ENCODE assay signal across 8 cellular contexts in the genomic region with DNA sequence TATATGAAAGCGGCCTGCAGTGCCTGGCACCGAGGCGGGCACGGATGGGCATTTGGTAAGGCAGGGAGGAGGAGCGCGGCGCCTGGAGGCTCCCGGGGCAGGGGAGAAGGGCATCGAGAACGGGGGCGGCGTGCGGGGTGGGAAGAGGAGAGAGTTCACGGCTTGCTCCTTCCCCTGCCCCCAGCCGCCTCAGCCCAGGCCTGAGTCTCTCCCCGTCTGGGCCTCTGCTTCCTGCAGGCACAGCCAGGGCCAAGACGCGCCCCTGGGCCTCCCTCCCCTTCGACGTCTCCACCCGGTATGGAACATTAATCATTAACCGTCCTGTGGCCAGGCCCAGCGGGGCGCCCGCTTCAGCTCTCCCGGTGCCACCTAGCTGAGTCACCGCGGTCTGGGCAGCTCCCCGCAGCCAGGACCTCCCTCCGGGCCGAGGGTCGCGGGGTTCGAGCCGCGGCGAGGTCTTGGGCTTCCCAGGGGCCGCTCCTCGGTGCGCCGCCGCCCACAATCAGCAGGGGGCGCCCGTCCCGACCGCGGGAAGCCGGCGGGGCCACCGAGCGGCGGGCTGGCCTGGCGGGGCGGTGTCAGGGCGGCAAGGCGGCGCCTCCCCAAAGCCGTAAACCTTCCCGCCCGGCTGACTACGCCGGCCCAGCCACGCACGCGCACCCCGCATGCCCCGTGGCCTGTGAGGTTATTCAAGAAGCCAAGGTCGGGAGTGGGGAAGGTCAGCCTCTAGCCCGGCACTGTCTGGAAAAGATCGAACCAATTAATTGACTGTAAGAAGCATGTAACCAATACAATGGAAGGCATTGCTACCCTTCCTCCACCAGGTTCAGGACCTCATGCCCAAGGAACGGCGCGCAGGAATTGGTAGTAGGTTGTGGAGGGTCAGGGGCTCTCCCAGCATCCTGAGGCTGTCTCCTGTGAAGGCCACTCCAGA. TPM values are rescaled to one million over a fixed set of nuclear protein-coding genes. Genes with fewer than 3 reads are reported as not detected.
DNase-seq lines count a peak whose midpoint lies in the region; ATAC-seq, FAIRE-seq and TF ChIP-seq lines count a peak whose summit lies in the region.

No MANE protein-coding gene starts in this region.

- TF ChIP-seq CTCF in ascending aorta (IDR thresholded peaks at IDR 0.05) (peak; percentile 59 to 91 (median 76)), gastrocnemius medialis (IDR thresholded peaks at IDR 0.05 in 4 of 5, conservative IDR thresholded peaks at IDR 0.05 in 1 of 5) (peak; percentile 67 to 83 (median 79))

- H3K9me3 ChIP-seq in ascending aorta, result no peaks in the 10 kb centered on the region
- H3K9me3 ChIP-seq in gastrocnemius medialis, result no peaks in the 10 kb centered on the region

- H3K4me3 ChIP-seq in ascending aorta, result peak overlapping the region; percentile 42 to 52
- H3K4me3 ChIP-seq in gastrocnemius medialis, result peak overlapping the region; percentile 32 to 42 (median 35)

- ATAC-seq in HG02642 (IDR thresholded peaks at IDR 0.05; ENCODE audit: poor library complexity, unreplicated experiment), result peak; percentile 71
- peak; percentile 47 to 74 for ATAC-seq in gastrocnemius medialis

- no peaks in the 10 kb centered on the region for H3K36me3 ChIP-seq in ascending aorta
- no peaks in the 10 kb centered on the region for H3K36me3 ChIP-seq in gastrocnemius medialis

- peak; percentile 77 for DNase-seq in GM12892 (ENCODE audit: insufficient read length)
- peak; percentile 53 for DNase-seq in NCI-H1092 (lab: John Stamatoyannopoulos, UW)
- DNase-seq in T-helper 2 cell, result peak; percentile 63 to 88 (median 66)
- DNase-seq in ascending aorta (ENCODE audit: low spot score in 2 of 2), result peak; percentile 16 to 89
- peak in 42 of 51 donors; percentile 4 to 76 (median 26) for DNase-seq in hypothalamus (lab: John Stamatoyannopoulos, UW)
- DNase-seq in gastrocnemius medialis, result peak; percentile 11 to 35
- no peak for DNase-seq in NCI-H187 (lab: John Stamatoyannopoulos, UW)

- FAIRE-seq in GM12892 (lab: Jason Lieb, UNC), result peak; percentile 88

- TF ChIP-seq POLR2A in GM12892 (IDR thresholded peaks at IDR 0.05; ENCODE audit: low read depth, low read length), result no peak
- TF ChIP-seq POLR2A in gastrocnemius medialis (IDR thresholded peaks at IDR 0.05), result no peak

- H3K27me3 ChIP-seq in ascending aorta (no peaks in the 10 kb centered on the region), gastrocnemius medialis (peaks cover 0 to 3% (median 0%) of the 10 kb centered on the region in 3 donors)

- in situ Hi-C loops in gastrocnemius medialis (cut with MboI; ENCODE audit: low sequenced_read_pairs in 4 of 4), result loop anchor here in 2 of 4 donors (5.0 to 10.0 kb wide), 2 partner anchors 137 to 139 kb away; no protein-coding TSS in a partner anchor

- H3K4me1 ChIP-seq in ascending aorta (peaks cover 3 to 15% of the 10 kb centered on the region in 2 donors), gastrocnemius medialis (no peaks in the 10 kb centered on the region)

- intact Hi-C loops in ascending aorta (cut with DNase I), result loop anchor here (1.0 to 10.0 kb wide), 6 partner anchors 34 to 769 kb away; a partner anchor contains a TSS
- intact Hi-C loops in gastrocnemius medialis (cut with DNase I; ENCODE audit: low total_unique reads), result loop anchor here (1.0 to 2.0 kb wide), 2 partner anchors 63 to 140 kb away; a partner anchor contains a TSS

- H3K27ac ChIP-seq in ascending aorta (peak overlapping the region; percentile 35 to 66), gastrocnemius medialis (no peak overlapping the region)

RNA-seq across cellular contexts. Expression of a gene that starts 23.4 kb away (rescaled TPM):
- polyA plus RNA-seq in GM12892 (2012; ENCODE audit: missing spikeins), result not detected
- not detected for total RNA-seq in ascending aorta
- total RNA-seq in gastrocnemius medialis, result under 1 TPM in 1 of 4 donors, not detected in 3; 0.25 TPM

Comparison
In these comparisons a context has a peak if more than half of its experiments do, and no peak if none do; other contexts are left out.
1. DNase-seq: peak in GM12892 (single experiment), NCI-H1092 (single experiment), T-helper 2 cell (5 of 5), ascending aorta (2 of 2), hypothalamus (42 of 51) and gastrocnemius medialis (2 of 2); none in NCI-H187 (0 of 2).
2. H3K27ac ChIP-seq: peak in ascending aorta (2 of 2); none in gastrocnemius medialis (0 of 4).